In the genomic region with DNA sequence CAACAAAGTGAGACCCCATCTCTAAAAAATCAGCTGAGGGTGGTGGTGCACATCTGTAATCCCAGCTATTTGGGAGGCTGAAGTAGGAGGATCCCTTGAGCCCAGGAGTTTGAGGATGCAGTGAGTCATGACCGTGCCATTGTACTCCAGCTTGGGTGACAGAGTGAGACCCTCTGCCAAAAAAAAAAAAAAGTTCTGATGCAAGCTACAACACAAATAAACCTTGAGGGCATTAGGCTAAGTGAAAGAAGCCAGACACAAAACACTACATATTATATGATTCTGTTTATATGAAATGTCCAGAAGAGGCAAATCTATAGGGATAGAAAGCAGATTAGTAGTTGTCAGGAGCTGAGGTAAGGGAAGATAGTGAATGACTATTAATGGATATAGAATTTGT, we compare ENCODE assay signal across 15 cellular contexts. TPM values are rescaled to one million over a fixed set of nuclear protein-coding genes. Genes with fewer than 3 reads are reported as not detected.
A peak's percentile ranks its signal among the peaks of the same experiment; 100 is the strongest.
DNase-seq lines count a peak whose midpoint lies in the region; ATAC-seq and TF ChIP-seq lines count a peak whose summit lies in the region.
"Had no signal": no experiment of that assay in that cellular context is flagged by ENCODE, and none has a peak within 500 bp of the region (broad histone marks: within the 10 kb centered on the region; RNA-seq: fewer than 3 reads in every experiment).

No MANE protein-coding gene starts in this region.

- ATAC-seq in activated CD4-positive, alpha-beta T cell treated with anti-CD3 and anti-CD28 coated beads for 36 hours = no peak
- no peak for ATAC-seq in activated naive CD8-positive, alpha-beta T cell treated with anti-CD3 and anti-CD28 coated beads, Interleukin-2, amount 50 U/mL, for 24 hours
- ATAC-seq in naive thymus-derived CD8-positive, alpha-beta T cell = no peak
- ATAC-seq: A549 had no signal

- H3K27ac Mint-ChIP-seq in activated CD4-positive, alpha-beta T cell treated with anti-CD3 and anti-CD28 coated beads for 36 hours = peak overlapping the region; percentile 72
- peak overlapping the region in 2 of 3 donors; percentile 29 to 40 for H3K27ac Mint-ChIP-seq in IgD-negative memory B cell
- H3K27ac Mint-ChIP-seq in activated naive CD8-positive, alpha-beta T cell treated with anti-CD3 and anti-CD28 coated beads, Interleukin-2, amount 50 U/mL, for 24 hours = peak overlapping the region; percentile 53
- H3K27ac Mint-ChIP-seq in naive thymus-derived CD8-positive, alpha-beta T cell = peak overlapping the region; percentile 17 to 97 (median 74)
- H3K27ac Mint-ChIP-seq: nephron had no signal

- peaks cover 15 to 93% (median 60%) of the 10 kb centered on the region in 6 donors for H3K4me1 ChIP-seq in spleen

- no peak overlapping the region for H3K4me3 Mint-ChIP-seq in activated CD4-positive, alpha-beta T cell treated with anti-CD3 and anti-CD28 coated beads for 36 hours
- no peak overlapping the region for H3K4me3 Mint-ChIP-seq in IgD-negative memory B cell
- no peak overlapping the region for H3K4me3 Mint-ChIP-seq in activated naive CD8-positive, alpha-beta T cell treated with anti-CD3 and anti-CD28 coated beads, Interleukin-2, amount 50 U/mL, for 24 hours
- peak overlapping the region in 9 of 10 donors; percentile 2 to 70 (median 33) for H3K4me3 Mint-ChIP-seq in naive thymus-derived CD8-positive, alpha-beta T cell
- H3K4me3 Mint-ChIP-seq: nephron had no signal

- TF ChIP-seq CTCF in spleen (IDR thresholded peaks at IDR 0.05 in 8 of 11, conservative IDR thresholded peaks at IDR 0.05 in 3 of 11) = no peak

- 84 to 94% (median 89%) methylated on average over 1 of the region's 1 CpG for WGBS in spleen, 5 donors

- H3K9me3 ChIP-seq in spleen = no peaks in the 10 kb centered on the region
- H3K9me3 ChIP-seq: A549, Caco-2, lower lobe of right lung, transverse colon had no signal

- H3K36me3 Mint-ChIP-seq in activated CD4-positive, alpha-beta T cell treated with anti-CD3 and anti-CD28 coated beads for 36 hours (ENCODE audit: low read depth) = peaks cover 64% of the 10 kb centered on the region
- peaks cover 11% of the 10 kb centered on the region for H3K36me3 Mint-ChIP-seq in IgD-negative memory B cell
- H3K36me3 Mint-ChIP-seq in activated naive CD8-positive, alpha-beta T cell treated with anti-CD3 and anti-CD28 coated beads, Interleukin-2, amount 50 U/mL, for 24 hours (ENCODE audit: low read depth) = peaks cover 47% of the 10 kb centered on the region
- peaks cover 5 to 18% (median 10%) of the 10 kb centered on the region in 3 donors for H3K36me3 Mint-ChIP-seq in naive thymus-derived CD8-positive, alpha-beta T cell

- intact Hi-C loops in activated CD4-positive, alpha-beta T cell treated with anti-CD3 and anti-CD28 coated beads for 36 hours (cut with DNase I, micrococcal nuclease) = no loop called here
- intact Hi-C loops in spleen (cut with DNase I; ENCODE audit: low total_unique reads) = no loop called here

- H3K36me3 ChIP-seq in spleen = peaks cover 0 to 25% (median 0%) of the 10 kb centered on the region in 6 donors
- H3K36me3 ChIP-seq: lower lobe of right lung, transverse colon had no signal

- POLR2A ChIA-PET in activated CD4-positive, alpha-beta T cell treated with anti-CD3 and anti-CD28 coated beads for 36 hours (lab: Charles Lee) = interaction anchor here (0.6 kb wide), 2 partner anchors 11 to 109 kb away, joined by 3 to 4 read pairs; no protein-coding TSS in a partner anchor
- POLR2A ChIA-PET in naive thymus-derived CD8-positive, alpha-beta T cell (lab: Charles Lee) = interaction anchor here (1.1 to 2.4 kb wide), 4 partner anchors 9 to 62 kb away, joined by 5 to 11 read pairs (median 6); a partner anchor contains a TSS

- H3K27ac ChIP-seq in spleen = peak overlapping the region in 3 of 8 donors; percentile 3 to 51 (median 20)
- H3K27ac ChIP-seq: A549, lower lobe of right lung, transverse colon had no signal

- H3K9me3 Mint-ChIP-seq in activated CD4-positive, alpha-beta T cell treated with anti-CD3 and anti-CD28 coated beads for 36 hours (ENCODE audit: low read depth) = no peaks in the 10 kb centered on the region
- H3K9me3 Mint-ChIP-seq in IgD-negative memory B cell = no peaks in the 10 kb centered on the region
- peaks cover 3% of the 10 kb centered on the region for H3K9me3 Mint-ChIP-seq in activated naive CD8-positive, alpha-beta T cell treated with anti-CD3 and anti-CD28 coated beads, Interleukin-2, amount 50 U/mL, for 24 hours
- H3K9me3 Mint-ChIP-seq in naive thymus-derived CD8-positive, alpha-beta T cell = peaks cover 0 to 2% (median 0%) of the 10 kb centered on the region in 9 donors

- no peak for TF ChIP-seq POLR2A in spleen (IDR thresholded peaks at IDR 0.05)

- DNase-seq in activated CD4-positive, alpha-beta T cell treated with anti-CD3 and anti-CD28 coated beads for 36 hours = no peak
- no peak for DNase-seq in activated CD4-positive, alpha-beta T cell treated with anti-CD3 and anti-CD28 coated beads, Interleukin-2, amount 50 U/mL, for 1 hour
- no peak for DNase-seq in activated naive CD8-positive, alpha-beta T cell treated with anti-CD3 and anti-CD28 coated beads, Interleukin-2, amount 50 U/mL, for 24 hours
- DNase-seq in naive thymus-derived CD8-positive, alpha-beta T cell = no peak
- DNase-seq in NCI-H2081 (lab: John Stamatoyannopoulos, UW) (no peak), spleen (no peak), SKM-1 (lab: John Stamatoyannopoulos, UW; ENCODE audit: unreplicated experiment) (no peak)
- DNase-seq: Caco-2, lower lobe of right lung, NCI-H1048, T1000, transverse colon had no signal

- peaks cover 95% of the 10 kb centered on the region for H3K4me1 Mint-ChIP-seq in activated CD4-positive, alpha-beta T cell treated with anti-CD3 and anti-CD28 coated beads for 36 hours
- H3K4me1 Mint-ChIP-seq in IgD-negative memory B cell = peaks cover 49 to 76% (median 60%) of the 10 kb centered on the region in 3 donors
- peaks cover 91% of the 10 kb centered on the region for H3K4me1 Mint-ChIP-seq in activated naive CD8-positive, alpha-beta T cell treated with anti-CD3 and anti-CD28 coated beads, Interleukin-2, amount 50 U/mL, for 24 hours
- H3K4me1 Mint-ChIP-seq in naive thymus-derived CD8-positive, alpha-beta T cell = peaks cover 38 to 96% (median 91%) of the 10 kb centered on the region in 4 donors

- CTCF ChIA-PET in activated CD4-positive, alpha-beta T cell treated with anti-CD3 and anti-CD28 coated beads for 36 hours (lab: Charles Lee) = interaction anchor here (0.6 to 1.7 kb wide), 6 partner anchors 10 to 83 kb away, joined by 3 to 6 read pairs (median 4); no protein-coding TSS in a partner anchor

- H3K4me3 ChIP-seq in spleen = no peak overlapping the region
- H3K4me3 ChIP-seq: A549, lower lobe of right lung, transverse colon had no signal

- H3K27me3 ChIP-seq in spleen (replicated peaks in 1 of 7) = no peaks in the 10 kb centered on the region
- H3K27me3 ChIP-seq: transverse colon had no signal

- no peaks in the 10 kb centered on the region for H3K27me3 Mint-ChIP-seq in activated CD4-positive, alpha-beta T cell treated with anti-CD3 and anti-CD28 coated beads for 36 hours
- H3K27me3 Mint-ChIP-seq in IgD-negative memory B cell = no peaks in the 10 kb centered on the region
- no peaks in the 10 kb centered on the region for H3K27me3 Mint-ChIP-seq in activated naive CD8-positive, alpha-beta T cell treated with anti-CD3 and anti-CD28 coated beads, Interleukin-2, amount 50 U/mL, for 24 hours
- no peaks in the 10 kb centered on the region for H3K27me3 Mint-ChIP-seq in naive thymus-derived CD8-positive, alpha-beta T cell

RNA-seq across cellular contexts. Expression of a gene that starts 13.0 kb away (rescaled TPM):
- 100 to 1,000 TPM; 370 to 508 TPM for total RNA-seq in activated CD4-positive, alpha-beta T cell treated with anti-CD3 and anti-CD28 coated beads for 36 hours
- 200 TPM for polyA plus RNA-seq in IgD-negative memory B cell
- 100 to 1,000 TPM in 1 of 2 experiments, 10 to 100 TPM in 1; 99.2 to 113 TPM for total RNA-seq in naive thymus-derived CD8-positive, alpha-beta T cell
- 100 to 1,000 TPM; 195 to 348 (median 236) TPM for polyA plus RNA-seq in naive thymus-derived CD8-positive, alpha-beta T cell
- 100 to 1,000 TPM; 118 to 162 (median 136) TPM for total RNA-seq in spleen
- polyA plus RNA-seq in spleen = 100 to 1,000 TPM in 2 of 3 donors, 10 to 100 TPM in 1; 69.0 to 129 (median 124) TPM

Comparison
In these comparisons a context has a peak if more than half of its experiments do, and no peak if none do; other contexts are left out.
1. H3K4me3 Mint-ChIP-seq: peak in naive thymus-derived CD8-positive, alpha-beta T cell (9 of 10); none in activated CD4-positive, alpha-beta T cell treated with anti-CD3 and anti-CD28 coated beads for 36 hours (single experiment), IgD-negative memory B cell (0 of 4) and activated naive CD8-positive, alpha-beta T cell treated with anti-CD3 and anti-CD28 coated beads, Interleukin-2, amount 50 U/mL, for 24 hours (single experiment).
2. Peak in every context shown above with its lines, with median percentiles within 50 percentile points of each other: H3K27ac Mint-ChIP-seq.